9 cellular contexts compared by ENCODE assay signal in the genomic region with DNA sequence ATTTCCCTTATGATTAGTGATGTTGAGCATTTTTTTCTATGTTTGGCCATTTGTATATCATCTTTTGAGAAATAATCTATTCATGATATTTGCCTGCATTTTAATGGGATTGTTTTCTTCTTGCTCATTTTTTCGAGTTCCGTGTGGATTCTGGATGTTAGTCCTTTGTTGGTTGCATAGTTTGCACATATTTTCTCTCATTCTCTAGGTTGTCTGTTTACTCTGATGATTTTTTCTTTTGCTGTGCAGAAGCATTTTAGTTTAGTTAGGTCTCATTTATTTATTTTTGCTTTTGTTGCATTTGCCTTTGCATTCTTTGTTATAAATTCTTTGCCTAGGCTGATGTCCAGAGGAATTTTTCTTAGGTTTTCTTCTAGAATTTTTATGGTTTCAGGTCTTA.
"Had no signal": no experiment of that assay in that cellular context is flagged by ENCODE, and none has a peak within 500 bp of the region (broad histone marks: within the 10 kb centered on the region; RNA-seq: fewer than 3 reads in every experiment).

No MANE protein-coding gene starts in this region.

- FAIRE-seq: H1, H54, HepG2, K562 had no signal

- DNase-seq: H9, HCEC 1CT, KG1 had no signal

- H3K27ac Mint-ChIP-seq: GM23338, H9 had no signal

- H3K4me1 Mint-ChIP-seq: GM23338, H9 had no signal

- H2AFZ ChIP-seq: GM23338 had no signal

- ATAC-seq: GM23338, HepG2, K562 had no signal

- H3K4me3 Mint-ChIP-seq: GM23338, H9 had no signal

- H3K9me3 Mint-ChIP-seq: GM23338, H9 had no signal

- H3K27ac ChIP-seq: HL-60 had no signal

- H3K4me2 ChIP-seq: GM23338 had no signal

- H3K4me3 ChIP-seq: GM23338, K562 had no signal
